Comparison of ENCODE assay signal across 9 cellular contexts in the genomic region with DNA sequence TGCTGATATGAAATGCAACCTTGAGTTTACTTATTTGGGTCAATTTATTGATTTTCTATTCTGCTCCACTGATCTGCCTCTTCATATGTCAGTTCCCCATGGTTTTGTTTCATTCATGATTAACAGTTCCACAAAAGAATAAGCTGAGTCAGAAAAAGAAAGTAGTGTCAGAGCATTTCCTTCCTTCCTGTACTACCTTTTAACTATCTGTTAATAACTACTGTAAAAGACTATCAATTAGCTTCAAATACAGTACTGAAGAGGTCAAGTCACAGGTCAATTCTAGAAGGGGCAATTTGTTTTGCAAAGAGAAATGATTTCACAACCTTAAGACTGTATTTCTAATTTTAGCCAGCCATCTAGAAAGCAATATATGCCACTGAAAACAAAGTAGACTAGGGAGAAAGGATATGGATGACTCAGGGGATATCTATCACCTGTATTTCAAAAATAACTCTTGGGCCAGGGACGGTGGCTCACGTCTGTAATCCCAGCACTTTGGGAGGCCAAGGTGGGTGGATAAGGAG.
A peak's percentile ranks its signal among the peaks of the same experiment; 100 is the strongest.
DNase-seq lines count a peak whose midpoint lies in the region; ATAC-seq and TF ChIP-seq lines count a peak whose summit lies in the region.
"Had no signal": no experiment of that assay in that cellular context is flagged by ENCODE, and none has a peak within 500 bp of the region (broad histone marks: within the 10 kb centered on the region; RNA-seq: fewer than 3 reads in every experiment).

No MANE protein-coding gene starts in this region.

- POLR2A ChIA-PET in Caco-2 (lab: Charles Lee) = no interaction called here

- ATAC-seq in GM19395 (IDR thresholded peaks at IDR 0.05; ENCODE audit: unreplicated experiment) (peak; percentile 86), HG03095 (IDR thresholded peaks at IDR 0.05; ENCODE audit: unreplicated experiment) (peak; percentile 68), left ventricle myocardium superior (no peak)
- ATAC-seq in activated T-helper 17 cell treated with anti-CD3 and anti-CD28 coated beads, Interleukin-2, amount 50 U/mL, for 72 hours (replicated peaks) = peak; percentile 39

- H3K4me3 ChIP-seq in Caco-2 (ENCODE audit: low read depth, low read length) (no peak overlapping the region), dorsolateral prefrontal cortex (no peak overlapping the region)

- no peaks in the 10 kb centered on the region for H3K9me3 Mint-ChIP-seq in activated T-helper 17 cell treated with anti-CD3 and anti-CD28 coated beads, Interleukin-2, amount 50 U/mL, for 72 hours
- H3K9me3 Mint-ChIP-seq in Caco-2 (ENCODE audit: unreplicated experiment) = no peaks in the 10 kb centered on the region

- no peaks in the 10 kb centered on the region for H3K36me3 ChIP-seq in Caco-2 (ENCODE audit: control insufficient read depth, insufficient read depth, low read length)

- no peaks in the 10 kb centered on the region for H3K36me3 Mint-ChIP-seq in activated T-helper 17 cell treated with anti-CD3 and anti-CD28 coated beads, Interleukin-2, amount 50 U/mL, for 72 hours (ENCODE audit: low read depth)
- no peaks in the 10 kb centered on the region for H3K36me3 Mint-ChIP-seq in Caco-2 (ENCODE audit: insufficient read depth, unreplicated experiment)

- CTCF ChIA-PET in Caco-2 (lab: Charles Lee) = no interaction called here

- no peaks in the 10 kb centered on the region for H3K27me3 Mint-ChIP-seq in activated T-helper 17 cell treated with anti-CD3 and anti-CD28 coated beads, Interleukin-2, amount 50 U/mL, for 72 hours
- H3K27me3 Mint-ChIP-seq in Caco-2 (ENCODE audit: insufficient read depth, unreplicated experiment) = no peaks in the 10 kb centered on the region

- intact Hi-C loops in Caco-2 (cut with micrococcal nuclease; ENCODE audit: unreplicated experiment) = loop anchor here (5.0 to 10.0 kb wide), 2 partner anchors 107 to 205 kb away; a partner anchor contains a TSS
- intact Hi-C loops in dorsolateral prefrontal cortex (cut with DNase I) = loop anchor here in 1 of 2 donors (5.0 kb wide), 1 partner anchor 262 kb away; no protein-coding TSS in a partner anchor
- intact Hi-C loops in left ventricle myocardium superior (cut with micrococcal nuclease) = no loop called here

- H3K27ac ChIP-seq in dorsolateral prefrontal cortex = no peak overlapping the region
- H3K27ac ChIP-seq: VCaP had no signal

- DNase-seq in ELR (ENCODE audit: low read depth) (peak; percentile 17), Caco-2 (no peak), dorsolateral prefrontal cortex (no peak), left ventricle myocardium superior (no peak)
- no peak for DNase-seq in stimulated activated CD4-positive, alpha-beta T cell treated with anti-CD3 and anti-CD28 coated beads, Interleukin-12 subunit alpha, Interleukin-12 subunit beta, amount 100 ng/mL, for 4 hours

- H3K4me1 Mint-ChIP-seq in activated T-helper 17 cell treated with anti-CD3 and anti-CD28 coated beads, Interleukin-2, amount 50 U/mL, for 72 hours = peaks cover 7% of the 10 kb centered on the region
- H3K4me1 Mint-ChIP-seq in Caco-2 (ENCODE audit: low read depth, unreplicated experiment) = no peaks in the 10 kb centered on the region

- no peak overlapping the region for H3K4me3 Mint-ChIP-seq in activated T-helper 17 cell treated with anti-CD3 and anti-CD28 coated beads, Interleukin-2, amount 50 U/mL, for 72 hours
- H3K4me3 Mint-ChIP-seq in Caco-2 (ENCODE audit: unreplicated experiment) = no peak overlapping the region

- H3K4me1 ChIP-seq in Caco-2 = 0 out of 2 replicates have a peak, but pooled peaks cover 3% of the 10 kb centered on the region

- no peaks in the 10 kb centered on the region for H3K9me3 ChIP-seq in Caco-2

- H3K27ac Mint-ChIP-seq in activated T-helper 17 cell treated with anti-CD3 and anti-CD28 coated beads, Interleukin-2, amount 50 U/mL, for 72 hours = peak overlapping the region; percentile 6
- no peak overlapping the region for H3K27ac Mint-ChIP-seq in Caco-2 (ENCODE audit: unreplicated experiment)

- no peak for TF ChIP-seq CTCF in Caco-2 (IDR thresholded peaks at IDR 0.05; ENCODE audit: insufficient read depth in 1 of 2, low read depth in 1 of 2, low read length in 1 of 2, severe bottlenecking in 1 of 2, unreplicated experiment in 1 of 2)
- no peak for TF ChIP-seq CTCF in dorsolateral prefrontal cortex (IDR thresholded peaks at IDR 0.05 in 54 of 56, conservative IDR thresholded peaks at IDR 0.05 in 2 of 56; ENCODE audit: low read depth in 1 of 56, partially characterized antibody in 56 of 56)

- no TSS peak for BruUV-seq in Caco-2 (replicated peaks; lab: Mats Ljungman, UMichigan)

- H3K27me3 ChIP-seq in Caco-2 (replicated peaks; ENCODE audit: control insufficient read depth, insufficient read depth, low read length) (no peaks in the 10 kb centered on the region), dorsolateral prefrontal cortex (no peaks in the 10 kb centered on the region)
